ENCODE assay signal across 8 cellular contexts in genomic region chr4:17811078-17811603, GRCh38. TPM values are rescaled to one million over a fixed set of nuclear protein-coding genes. Genes with fewer than 3 reads are reported as not detected.
DNase-seq lines count a peak whose midpoint lies in the region; ATAC-seq, FAIRE-seq and TF ChIP-seq lines count a peak whose summit lies in the region.

No MANE protein-coding gene starts in this region.

- ATAC-seq in GM21528 (IDR thresholded peaks at IDR 0.05; ENCODE audit: low FRiP score, unreplicated experiment) = peak; percentile 35
- peak; percentile 35 for ATAC-seq in activated naive CD8-positive, alpha-beta T cell treated with anti-CD3 and anti-CD28 coated beads, Interleukin-2, amount 10 ng/mL, durations not matched to agents 7 days and 5 days (ENCODE audit: low read depth)

- intact Hi-C loops in kidney (cut with DNase I) = no loop called here

- no peaks in the 10 kb centered on the region for H3K9me3 Mint-ChIP-seq in activated naive CD8-positive, alpha-beta T cell treated with anti-CD3 and anti-CD28 coated beads, Interleukin-2, amount 10 ng/mL, durations not matched to agents 7 days and 5 days

- H3K36me3 ChIP-seq in HUES48 (ENCODE audit: control insufficient read depth, insufficient read depth, low read length) (peaks cover 43% of the 10 kb centered on the region), kidney (ENCODE audit: control insufficient read depth in 1 of 2, insufficient read depth in 2 of 2, low read length in 2 of 2) (no peaks in the 10 kb centered on the region), stomach smooth muscle (ENCODE audit: control insufficient read depth in 2 of 2, insufficient read depth in 2 of 2, low read length in 2 of 2) (no peaks in the 10 kb centered on the region)

- H3K27ac ChIP-seq in HUES48 (ENCODE audit: low read depth, low read length) (peak overlapping the region; percentile 91), kidney (ENCODE audit: low read depth in 2 of 2, low read length in 2 of 2) (no peak overlapping the region), stomach smooth muscle (ENCODE audit: low read length) (no peak overlapping the region)

- no peak for TF ChIP-seq POLR2A in GM12891 (IDR thresholded peaks at IDR 0.05; ENCODE audit: low read depth, low read length)

- POLR2A ChIA-PET in activated naive CD8-positive, alpha-beta T cell treated with anti-CD3 and anti-CD28 coated beads, Interleukin-2, amount 10 ng/mL, durations not matched to agents 7 days and 5 days (lab: Charles Lee) = interaction anchor here (0.6 to 3.5 kb wide), 8 partner anchors 12 to 475 kb away, joined by 3 to 64 read pairs (median 7); partner anchors contain the start of genes LAP3 and MED28

- H3K36me3 Mint-ChIP-seq in activated naive CD8-positive, alpha-beta T cell treated with anti-CD3 and anti-CD28 coated beads, Interleukin-2, amount 10 ng/mL, durations not matched to agents 7 days and 5 days = peaks cover 29% of the 10 kb centered on the region

- TF ChIP-seq CTCF in kidney (IDR thresholded peaks at IDR 0.05; ENCODE audit: borderline replicate concordance, extremely low read depth, insufficient read depth) = no peak

- peaks cover 31% of the 10 kb centered on the region for H3K4me1 Mint-ChIP-seq in activated naive CD8-positive, alpha-beta T cell treated with anti-CD3 and anti-CD28 coated beads, Interleukin-2, amount 10 ng/mL, durations not matched to agents 7 days and 5 days

- H3K9ac ChIP-seq in HUES48 (ENCODE audit: low read depth, low read length) (peak overlapping the region; percentile 81), kidney (ENCODE audit: low read length in 2 of 2) (no peak overlapping the region), stomach smooth muscle (ENCODE audit: low read length in 2 of 2) (peak overlapping the region in 1 of 2 donors; percentile 96)

- peak overlapping the region; percentile 94 for H3K4me3 ChIP-seq in HUES48 (ENCODE audit: low read depth, low read length)
- H3K4me3 ChIP-seq in kidney (ENCODE audit: low read length in 2 of 2) = peak overlapping the region; percentile 71 to 77
- H3K4me3 ChIP-seq in stomach smooth muscle (ENCODE audit: low read length in 2 of 2) = peak overlapping the region; percentile 95 to 98

- peaks cover 28% of the 10 kb centered on the region for H3K4me1 ChIP-seq in HUES48 (ENCODE audit: control insufficient read depth, insufficient read depth, low read length)
- H3K4me1 ChIP-seq in kidney (ENCODE audit: control insufficient read depth in 1 of 2, insufficient read depth in 1 of 2, low read depth in 1 of 2, low read length in 2 of 2) = peaks cover 14 to 16% of the 10 kb centered on the region in 2 donors
- peaks cover 8% of the 10 kb centered on the region for H3K4me1 ChIP-seq in stomach smooth muscle (ENCODE audit: control insufficient read depth, insufficient read depth, low read length)

- FAIRE-seq in GM12891 (lab: Jason Lieb, UNC) (peak; percentile 66), kidney (lab: Jason Lieb, UNC) (no peak)

- no peaks in the 10 kb centered on the region for H3K27me3 Mint-ChIP-seq in activated naive CD8-positive, alpha-beta T cell treated with anti-CD3 and anti-CD28 coated beads, Interleukin-2, amount 10 ng/mL, durations not matched to agents 7 days and 5 days

- DNase-seq in GM12891 (ENCODE audit: insufficient read length, low spot score) (no peak), kidney (no peak), NCI-H1436 treated with DMSO at 0.1 percent for 48 hours (lab: John Stamatoyannopoulos, UW) (no peak), NCI-H187 (lab: John Stamatoyannopoulos, UW) (no peak)
- no peak for DNase-seq in activated naive CD8-positive, alpha-beta T cell treated with anti-CD3 and anti-CD28 coated beads, Interleukin-2, amount 10 ng/mL, durations not matched to agents 7 days and 5 days

- peak overlapping the region; percentile 92 for H3K4me3 Mint-ChIP-seq in activated naive CD8-positive, alpha-beta T cell treated with anti-CD3 and anti-CD28 coated beads, Interleukin-2, amount 10 ng/mL, durations not matched to agents 7 days and 5 days

- peak overlapping the region; percentile 99 for H3K27ac Mint-ChIP-seq in activated naive CD8-positive, alpha-beta T cell treated with anti-CD3 and anti-CD28 coated beads, Interleukin-2, amount 10 ng/mL, durations not matched to agents 7 days and 5 days

- no peaks in the 10 kb centered on the region for H3K9me3 ChIP-seq in HUES48 (ENCODE audit: control insufficient read depth, insufficient read depth, low read length)
- no peaks in the 10 kb centered on the region for H3K9me3 ChIP-seq in kidney (ENCODE audit: control insufficient read depth in 1 of 2, low read length in 2 of 2)
- no peaks in the 10 kb centered on the region for H3K9me3 ChIP-seq in stomach smooth muscle (ENCODE audit: control insufficient read depth in 2 of 2, low read length in 2 of 2)

- no peaks in the 10 kb centered on the region for H3K27me3 ChIP-seq in HUES48 (ENCODE audit: control insufficient read depth, insufficient read depth, low read length)
- H3K27me3 ChIP-seq in stomach smooth muscle (ENCODE audit: control insufficient read depth in 1 of 2, insufficient read depth in 2 of 2, low read length in 2 of 2) = no peaks in the 10 kb centered on the region

TF ChIP-seq in GM12891, 5 proteins besides CTCF, POLR2A, EP300 and RAD21:
- TF ChIP-seq POU2F2 (IDR thresholded peaks at IDR 0.05; ENCODE audit: low read depth, low read length) (no peak; the same call in 1 of the 2 replicates), SPI1 (IDR thresholded peaks at IDR 0.05; ENCODE audit: low read depth, low read length) (no peak), TAF1 (IDR thresholded peaks at IDR 0.05; ENCODE audit: low read depth, low read length) (no peak), PAX5 (IDR thresholded peaks at IDR 0.05; ENCODE audit: insufficient read depth, low read length, severe bottlenecking) (no peak), POLR2AphosphoS5 (IDR thresholded peaks at IDR 0.05; ENCODE audit: low read depth, low read length) (no peak)
TF ChIP-seq in GM12891: peak in this region for 0.

RNA-seq across cellular contexts. Expression of gene NCAPG, which starts 0.4 kb away (rescaled TPM):
- 20.8 TPM for polyA plus RNA-seq in GM12891 (2012; ENCODE audit: low read depth, missing spikeins)
- total RNA-seq in activated naive CD8-positive, alpha-beta T cell treated with anti-CD3 and anti-CD28 coated beads, Interleukin-2, amount 10 ng/mL, durations not matched to agents 7 days and 5 days = 10 to 100 TPM; 59.1 to 66.6 TPM
- 0.91 TPM for total RNA-seq in kidney
- polyA plus RNA-seq in kidney (ENCODE audit: insufficient read depth, low read depth, low replicate concordance) = 0.19 TPM

RNA-seq across cellular contexts. Expression of gene DCAF16, which starts 0.6 kb away (rescaled TPM):
- 12.1 TPM for polyA plus RNA-seq in GM12891 (2012; ENCODE audit: low read depth, missing spikeins)
- 10 to 100 TPM; 54.5 to 60.6 TPM for total RNA-seq in activated naive CD8-positive, alpha-beta T cell treated with anti-CD3 and anti-CD28 coated beads, Interleukin-2, amount 10 ng/mL, durations not matched to agents 7 days and 5 days
- total RNA-seq in kidney = 40.7 TPM
- 7.4 TPM for polyA plus RNA-seq in kidney (ENCODE audit: insufficient read depth, low read depth, low replicate concordance)

RNA-seq across cellular contexts. Expression of gene FAM184B, which starts 29.7 kb away (rescaled TPM):
- 0.03 TPM for polyA plus RNA-seq in GM12891 (2012; ENCODE audit: low read depth, missing spikeins)
- not detected for total RNA-seq in activated naive CD8-positive, alpha-beta T cell treated with anti-CD3 and anti-CD28 coated beads, Interleukin-2, amount 10 ng/mL, durations not matched to agents 7 days and 5 days
- total RNA-seq in kidney = 0.09 TPM
- 0.39 TPM for polyA plus RNA-seq in kidney (ENCODE audit: insufficient read depth, low read depth, low replicate concordance)

Comparison
In these comparisons a context has a peak if more than half of its experiments do, and no peak if none do; other contexts are left out.
1. RNA of gene NCAPG, which starts 0.4 kb away (total RNA-seq): 59.1 to 66.6 TPM in activated naive CD8-positive, alpha-beta T cell treated with anti-CD3 and anti-CD28 coated beads, Interleukin-2, amount 10 ng/mL, durations not matched to agents 7 days and 5 days; 0.91 TPM in kidney (single experiment); every median in the first group is over 10 times any median in the second.
2. Peak in every context shown above with its lines, with median percentiles within 50 percentile points of each other: H3K4me3 ChIP-seq.